Comparison of ENCODE assay signal across 21 cellular contexts in genomic region chr10:3571310-3571825, GRCh38.
DNase-seq lines count a peak whose midpoint lies in the region; ATAC-seq and TF ChIP-seq lines count a peak whose summit lies in the region.
"Had no signal": no experiment of that assay in that cellular context is flagged by ENCODE, and none has a peak within 500 bp of the region (broad histone marks: within the 10 kb centered on the region; RNA-seq: fewer than 3 reads in every experiment).

No MANE protein-coding gene starts in this region.

- no peak for DNase-seq in left ventricle myocardium inferior
- no peak for DNase-seq in left cardiac atrium
- no peak for DNase-seq in pons (ENCODE audit: low spot score)
- DNase-seq in 8988T: no peak
- DNase-seq in activated gamma-delta T cell (lab: John Stamatoyannopoulos, UW): no peak
- DNase-seq: CD4-positive, alpha-beta memory T cell; COR-L47; HCEC 1CT; NCI-H1092; NCI-H1417 treated with DMSO at 0.1 percent for 48 hours; NCI-H1694 treated with DMSO at 0.1 percent for 48 hours; NCI-H2081; NCI-H2227 treated with DMSO at 0.1 percent for 48 hours; NCI-H526 treated with DMSO at 0.1 percent for 48 hours; RPMI8226; SHP77 had no signal

- TF ChIP-seq POLR2A in gastroesophageal sphincter (IDR thresholded peaks at IDR 0.05): no peak

- H3K9me3 ChIP-seq in left ventricle myocardium inferior (replicated peaks): peaks cover under 1% of the 10 kb centered on the region
- no peaks in the 10 kb centered on the region for H3K9me3 ChIP-seq in gastroesophageal sphincter
- H3K9me3 ChIP-seq in neutrophil: no peaks in the 10 kb centered on the region
- H3K9me3 ChIP-seq: A549 had no signal

- H3K27me3 ChIP-seq in left ventricle myocardium inferior (ENCODE audit: low read depth) (no peaks in the 10 kb centered on the region), gastroesophageal sphincter (no peaks in the 10 kb centered on the region), neutrophil (no peaks in the 10 kb centered on the region)

- no peak overlapping the region for H3K4me3 ChIP-seq in left ventricle myocardium inferior
- H3K4me3 ChIP-seq in gastroesophageal sphincter: no peak overlapping the region
- H3K4me3 ChIP-seq in neutrophil (ENCODE audit: low read depth in 1 of 2, low read length in 1 of 2): no peak overlapping the region
- H3K4me3 ChIP-seq: A549, GM12878 had no signal

- TF ChIP-seq CTCF in left ventricle myocardium inferior (IDR thresholded peaks at IDR 0.05; ENCODE audit: borderline replicate concordance) (no peak), gastroesophageal sphincter (IDR thresholded peaks at IDR 0.05) (no peak), neutrophil (IDR thresholded peaks at IDR 0.05) (no peak)

- WGBS in gastroesophageal sphincter (ENCODE audit: low coverage in 1 of 2), 2 donors: 59 to 97% methylated on average over 3 to 8 of the region's 14 CpGs

- no peaks in the 10 kb centered on the region for H3K36me3 ChIP-seq in left ventricle myocardium inferior
- no peaks in the 10 kb centered on the region for H3K36me3 ChIP-seq in gastroesophageal sphincter
- no peaks in the 10 kb centered on the region for H3K36me3 ChIP-seq in neutrophil

- ATAC-seq in left cardiac atrium: no peak
- no peak for ATAC-seq in gastroesophageal sphincter
- ATAC-seq: A549, GM12878 had no signal

- H3K4me1 ChIP-seq in left ventricle myocardium inferior (peaks cover 58% of the 10 kb centered on the region), gastroesophageal sphincter (peaks cover 0 to 8% (median 0%) of the 10 kb centered on the region in 3 donors), neutrophil (ENCODE audit: control insufficient read depth in 1 of 2, insufficient read depth in 1 of 2, low read depth in 1 of 2, low read length in 1 of 2) (peaks cover 37 to 52% of the 10 kb centered on the region in 2 experiments)
- H3K4me1 ChIP-seq: A549 had no signal

- H3K27ac ChIP-seq in left ventricle myocardium inferior (replicated peaks): peak overlapping the region; percentile 65
- H3K27ac ChIP-seq in gastroesophageal sphincter: peak overlapping the region in 3 of 4 donors; percentile 41 to 63 (median 57)
- peak overlapping the region; percentile 89 for H3K27ac ChIP-seq in neutrophil
- H3K27ac ChIP-seq: A549, HL-60 had no signal

- intact Hi-C loops in left ventricle myocardium inferior (cut with micrococcal nuclease) (no loop called here), left cardiac atrium (cut with DNase I) (loop anchor here in 1 of 2 donors (5.0 to 10.0 kb wide), 2 partner anchors 53 to 69 kb away; no protein-coding TSS in a partner anchor)

- no peak for TF ChIP-seq EP300 in gastroesophageal sphincter (IDR thresholded peaks at IDR 0.05)
